ENCODE assay signal across 2 cellular contexts in genomic region chr1:158417586-158417985, GRCh38.
TF ChIP-seq lines count a peak whose summit lies in the region.

No MANE protein-coding gene starts in this region.

TF ChIP-seq in GM12891, 5 proteins besides CTCF, POLR2A, EP300 and RAD21:
- TF ChIP-seq POLR2AphosphoS5 (IDR thresholded peaks at IDR 0.05; ENCODE audit: low read depth, low read length) (no peak), PAX5 (IDR thresholded peaks at IDR 0.05; ENCODE audit: insufficient read depth, low read length, severe bottlenecking) (no peak), TAF1 (IDR thresholded peaks at IDR 0.05; ENCODE audit: low read depth, low read length) (no peak), POU2F2 (IDR thresholded peaks at IDR 0.05; ENCODE audit: low read depth, low read length) (no peak), SPI1 (IDR thresholded peaks at IDR 0.05; ENCODE audit: low read depth, low read length) (peak; percentile 60; the same call in 1 of the 2 replicates)

TF ChIP-seq in GM12878, 131 proteins besides CTCF, POLR2A, EP300 and RAD21:
- TF ChIP-seq SPI1 (IDR thresholded peaks at IDR 0.05; ENCODE audit: borderline replicate concordance, insufficient read depth, low read depth, low read length) = peak; percentile 38; the same call in 1 of the 2 replicates
- TF ChIP-seq MEF2A (IDR thresholded peaks at IDR 0.05; ENCODE audit: insufficient read depth, low read depth, low read length) = no peak
